13 cellular contexts compared by ENCODE assay signal in the genomic region with DNA sequence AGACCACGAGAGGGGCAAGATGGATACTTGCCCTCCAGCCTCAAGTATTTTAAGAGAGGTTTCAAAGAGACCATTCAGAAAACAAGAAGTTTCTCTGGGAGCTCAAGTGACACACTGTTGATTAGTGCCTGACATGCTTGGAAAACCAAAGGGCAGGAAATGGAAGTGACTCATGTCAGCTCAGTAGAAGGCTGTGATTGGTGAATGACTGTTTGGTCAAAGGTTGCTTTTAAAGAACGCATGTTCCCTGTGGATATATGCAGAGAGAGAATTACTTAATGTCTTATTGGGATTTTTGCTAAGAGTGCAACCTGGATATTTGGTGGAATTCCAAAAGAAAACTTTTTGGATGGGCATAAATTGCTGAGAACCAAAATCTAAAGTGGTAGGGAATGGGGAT.
DNase-seq lines count a peak whose midpoint lies in the region; ATAC-seq and TF ChIP-seq lines count a peak whose summit lies in the region.
"Had no signal": no experiment of that assay in that cellular context is flagged by ENCODE, and none has a peak within 500 bp of the region (broad histone marks: within the 10 kb centered on the region; RNA-seq: fewer than 3 reads in every experiment).

No MANE protein-coding gene starts in this region.

- H3K36me3 ChIP-seq in thoracic aorta = no peaks in the 10 kb centered on the region
- H3K36me3 ChIP-seq: neutrophil had no signal

- H3K27ac ChIP-seq in thoracic aorta = no peak overlapping the region
- no peak overlapping the region for H3K27ac ChIP-seq in right cardiac atrium (ENCODE audit: low read length)
- H3K27ac ChIP-seq: neutrophil, testis had no signal

- H3K9me3 Mint-ChIP-seq in WTC11 = peaks cover 13% of the 10 kb centered on the region
- H3K9me3 Mint-ChIP-seq in CD14-positive monocyte = peaks cover 0 to 8% (median 2%) of the 10 kb centered on the region in 7 donors

- CTCF ChIA-PET in WTC11 (lab: Charles Lee) = interaction anchor here (1.9 kb wide), 1 partner anchor 14 kb away, joined by 4 read pairs; no protein-coding TSS in a partner anchor

- intact Hi-C loops in CD14-positive monocyte (cut with micrococcal nuclease) (no loop called here), right cardiac atrium (cut with DNase I) (no loop called here)

- POLR2A ChIA-PET in WTC11 (lab: Charles Lee) = no interaction called here

- H3K4me1 Mint-ChIP-seq in WTC11 (peaks cover 22% of the 10 kb centered on the region), CD14-positive monocyte (no peaks in the 10 kb centered on the region)

- ATAC-seq in WTC11 (peak; percentile 80), thoracic aorta (ENCODE audit: insufficient number of reproducible peaks, low FRiP score, low read depth) (peak; percentile 43), GM19452 (IDR thresholded peaks at IDR 0.05; ENCODE audit: unreplicated experiment) (no peak), right cardiac atrium (no peak)

- H3K27me3 ChIP-seq in thoracic aorta (replicated peaks; ENCODE audit: insufficient read depth) (no peaks in the 10 kb centered on the region), right cardiac atrium (ENCODE audit: control insufficient read depth, insufficient read depth) (no peaks in the 10 kb centered on the region)
- H3K27me3 ChIP-seq: neutrophil, testis had no signal

- peak overlapping the region; percentile 69 for H3K27ac Mint-ChIP-seq in WTC11
- H3K27ac Mint-ChIP-seq in CD14-positive monocyte = no peak overlapping the region

- H3K9me3 ChIP-seq in thoracic aorta (no peaks in the 10 kb centered on the region), right cardiac atrium (ENCODE audit: control insufficient read depth, low read length) (no peaks in the 10 kb centered on the region)
- H3K9me3 ChIP-seq: neutrophil, testis had no signal

- H3K4me3 Mint-ChIP-seq in WTC11 (no peak overlapping the region), CD14-positive monocyte (no peak overlapping the region)

- no peaks in the 10 kb centered on the region for H3K27me3 Mint-ChIP-seq in WTC11 (ENCODE audit: low read depth)
- peaks cover 0 to 2% (median 1%) of the 10 kb centered on the region in 3 donors for H3K27me3 Mint-ChIP-seq in CD14-positive monocyte (ENCODE audit: low read depth in 3 of 3)

- 39% methylated on average over 2 of the region's 2 CpGs for WGBS in right cardiac atrium

- TF ChIP-seq CTCF in WTC11 (IDR thresholded peaks at IDR 0.05) (no peak), thoracic aorta (IDR thresholded peaks at IDR 0.05) (no peak), CD14-positive monocyte (IDR thresholded peaks at IDR 0.05) (no peak)

- H3K4me1 ChIP-seq in thoracic aorta (ENCODE audit: control insufficient read depth in 1 of 2, low read depth in 2 of 2) (no peaks in the 10 kb centered on the region), right cardiac atrium (ENCODE audit: control insufficient read depth, insufficient read depth, low read length) (no peaks in the 10 kb centered on the region)
- H3K4me1 ChIP-seq: testis had no signal

- H3K4me3 ChIP-seq in thoracic aorta = no peak overlapping the region
- H3K4me3 ChIP-seq in right cardiac atrium (ENCODE audit: low read length) = no peak overlapping the region
- H3K4me3 ChIP-seq: testis had no signal

- H3K36me3 Mint-ChIP-seq in WTC11 (peaks cover 18% of the 10 kb centered on the region), CD14-positive monocyte (no peaks in the 10 kb centered on the region)

- peak; percentile 45 for DNase-seq in HT-29 (ENCODE audit: low spot score)
- no peak for DNase-seq in WTC11 (ENCODE audit: low spot score)
- DNase-seq in iPS DF 19.7 (ENCODE audit: low read depth, low spot score) = peak; percentile 48
- no peak for DNase-seq in thoracic aorta (ENCODE audit: low spot score)
- no peak for DNase-seq in CD14-positive monocyte (ENCODE audit: low spot score)
- no peak for DNase-seq in right cardiac atrium
- DNase-seq: activated CD4-positive, CD25-positive, alpha-beta regulatory T cell treated with anti-CD3 and anti-CD28 coated beads, Interleukin-2, amount 50 U/mL, for 72 hours; activated gamma-delta T cell; Karpas-422; NCI-H2227 treated with DMSO at 0.1 percent for 48 hours; testis had no signal

TF ChIP-seq in WTC11, 78 proteins besides CTCF, POLR2A, EP300 and RAD21 (continues in another document):
- TF ChIP-seq, protein P1, sequence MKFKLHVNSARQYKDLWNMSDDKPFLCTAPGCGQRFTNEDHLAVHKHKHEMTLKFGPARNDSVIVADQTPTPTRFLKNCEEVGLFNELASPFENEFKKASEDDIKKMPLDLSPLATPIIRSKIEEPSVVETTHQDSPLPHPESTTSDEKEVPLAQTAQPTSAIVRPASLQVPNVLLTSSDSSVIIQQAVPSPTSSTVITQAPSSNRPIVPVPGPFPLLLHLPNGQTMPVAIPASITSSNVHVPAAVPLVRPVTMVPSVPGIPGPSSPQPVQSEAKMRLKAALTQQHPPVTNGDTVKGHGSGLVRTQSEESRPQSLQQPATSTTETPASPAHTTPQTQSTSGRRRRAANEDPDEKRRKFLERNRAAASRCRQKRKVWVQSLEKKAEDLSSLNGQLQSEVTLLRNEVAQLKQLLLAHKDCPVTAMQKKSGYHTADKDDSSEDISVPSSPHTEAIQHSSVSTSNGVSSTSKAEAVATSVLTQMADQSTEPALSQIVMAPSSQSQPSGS (CRISPR knock-in tag; IDR thresholded peaks at IDR 0.05; ENCODE audit: borderline replicate concordance, low read depth) = no peak
- TF ChIP-seq TEAD1 (CRISPR knock-in tag; IDR thresholded peaks at IDR 0.05) = no peak
- TF ChIP-seq, protein P2, sequence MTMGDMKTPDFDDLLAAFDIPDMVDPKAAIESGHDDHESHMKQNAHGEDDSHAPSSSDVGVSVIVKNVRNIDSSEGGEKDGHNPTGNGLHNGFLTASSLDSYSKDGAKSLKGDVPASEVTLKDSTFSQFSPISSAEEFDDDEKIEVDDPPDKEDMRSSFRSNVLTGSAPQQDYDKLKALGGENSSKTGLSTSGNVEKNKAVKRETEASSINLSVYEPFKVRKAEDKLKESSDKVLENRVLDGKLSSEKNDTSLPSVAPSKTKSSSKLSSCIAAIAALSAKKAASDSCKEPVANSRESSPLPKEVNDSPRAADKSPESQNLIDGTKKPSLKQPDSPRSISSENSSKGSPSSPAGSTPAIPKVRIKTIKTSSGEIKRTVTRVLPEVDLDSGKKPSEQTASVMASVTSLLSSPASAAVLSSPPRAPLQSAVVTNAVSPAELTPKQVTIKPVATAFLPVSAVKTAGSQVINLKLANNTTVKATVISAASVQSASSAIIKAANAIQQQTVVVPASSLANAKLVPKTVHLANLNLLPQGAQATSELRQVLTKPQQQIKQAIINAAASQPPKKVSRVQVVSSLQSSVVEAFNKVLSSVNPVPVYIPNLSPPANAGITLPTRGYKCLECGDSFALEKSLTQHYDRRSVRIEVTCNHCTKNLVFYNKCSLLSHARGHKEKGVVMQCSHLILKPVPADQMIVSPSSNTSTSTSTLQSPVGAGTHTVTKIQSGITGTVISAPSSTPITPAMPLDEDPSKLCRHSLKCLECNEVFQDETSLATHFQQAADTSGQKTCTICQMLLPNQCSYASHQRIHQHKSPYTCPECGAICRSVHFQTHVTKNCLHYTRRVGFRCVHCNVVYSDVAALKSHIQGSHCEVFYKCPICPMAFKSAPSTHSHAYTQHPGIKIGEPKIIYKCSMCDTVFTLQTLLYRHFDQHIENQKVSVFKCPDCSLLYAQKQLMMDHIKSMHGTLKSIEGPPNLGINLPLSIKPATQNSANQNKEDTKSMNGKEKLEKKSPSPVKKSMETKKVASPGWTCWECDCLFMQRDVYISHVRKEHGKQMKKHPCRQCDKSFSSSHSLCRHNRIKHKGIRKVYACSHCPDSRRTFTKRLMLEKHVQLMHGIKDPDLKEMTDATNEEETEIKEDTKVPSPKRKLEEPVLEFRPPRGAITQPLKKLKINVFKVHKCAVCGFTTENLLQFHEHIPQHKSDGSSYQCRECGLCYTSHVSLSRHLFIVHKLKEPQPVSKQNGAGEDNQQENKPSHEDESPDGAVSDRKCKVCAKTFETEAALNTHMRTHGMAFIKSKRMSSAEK (CRISPR knock-in tag; IDR thresholded peaks at IDR 0.05; ENCODE audit: borderline replicate concordance) = no peak
- no peak for TF ChIP-seq ZNF396 (CRISPR knock-in tag; IDR thresholded peaks at IDR 0.05; ENCODE audit: borderline replicate concordance)
- TF ChIP-seq, protein P3, sequence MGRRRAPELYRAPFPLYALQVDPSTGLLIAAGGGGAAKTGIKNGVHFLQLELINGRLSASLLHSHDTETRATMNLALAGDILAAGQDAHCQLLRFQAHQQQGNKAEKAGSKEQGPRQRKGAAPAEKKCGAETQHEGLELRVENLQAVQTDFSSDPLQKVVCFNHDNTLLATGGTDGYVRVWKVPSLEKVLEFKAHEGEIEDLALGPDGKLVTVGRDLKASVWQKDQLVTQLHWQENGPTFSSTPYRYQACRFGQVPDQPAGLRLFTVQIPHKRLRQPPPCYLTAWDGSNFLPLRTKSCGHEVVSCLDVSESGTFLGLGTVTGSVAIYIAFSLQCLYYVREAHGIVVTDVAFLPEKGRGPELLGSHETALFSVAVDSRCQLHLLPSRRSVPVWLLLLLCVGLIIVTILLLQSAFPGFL (CRISPR knock-in tag; IDR thresholded peaks at IDR 0.05; ENCODE audit: borderline replicate concordance) = no peak
- TF ChIP-seq IRF2 (CRISPR knock-in tag; IDR thresholded peaks at IDR 0.05; ENCODE audit: borderline replicate concordance, low read depth) = no peak
- TF ChIP-seq, protein P4, sequence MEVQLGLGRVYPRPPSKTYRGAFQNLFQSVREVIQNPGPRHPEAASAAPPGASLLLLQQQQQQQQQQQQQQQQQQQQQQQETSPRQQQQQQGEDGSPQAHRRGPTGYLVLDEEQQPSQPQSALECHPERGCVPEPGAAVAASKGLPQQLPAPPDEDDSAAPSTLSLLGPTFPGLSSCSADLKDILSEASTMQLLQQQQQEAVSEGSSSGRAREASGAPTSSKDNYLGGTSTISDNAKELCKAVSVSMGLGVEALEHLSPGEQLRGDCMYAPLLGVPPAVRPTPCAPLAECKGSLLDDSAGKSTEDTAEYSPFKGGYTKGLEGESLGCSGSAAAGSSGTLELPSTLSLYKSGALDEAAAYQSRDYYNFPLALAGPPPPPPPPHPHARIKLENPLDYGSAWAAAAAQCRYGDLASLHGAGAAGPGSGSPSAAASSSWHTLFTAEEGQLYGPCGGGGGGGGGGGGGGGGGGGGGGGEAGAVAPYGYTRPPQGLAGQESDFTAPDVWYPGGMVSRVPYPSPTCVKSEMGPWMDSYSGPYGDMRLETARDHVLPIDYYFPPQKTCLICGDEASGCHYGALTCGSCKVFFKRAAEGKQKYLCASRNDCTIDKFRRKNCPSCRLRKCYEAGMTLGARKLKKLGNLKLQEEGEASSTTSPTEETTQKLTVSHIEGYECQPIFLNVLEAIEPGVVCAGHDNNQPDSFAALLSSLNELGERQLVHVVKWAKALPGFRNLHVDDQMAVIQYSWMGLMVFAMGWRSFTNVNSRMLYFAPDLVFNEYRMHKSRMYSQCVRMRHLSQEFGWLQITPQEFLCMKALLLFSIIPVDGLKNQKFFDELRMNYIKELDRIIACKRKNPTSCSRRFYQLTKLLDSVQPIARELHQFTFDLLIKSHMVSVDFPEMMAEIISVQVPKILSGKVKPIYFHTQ (CRISPR knock-in tag; IDR thresholded peaks at IDR 0.05) = no peak
- no peak for TF ChIP-seq MXD4 (CRISPR knock-in tag; IDR thresholded peaks at IDR 0.05; ENCODE audit: borderline replicate concordance)
- no peak for TF ChIP-seq ZNF232 (CRISPR knock-in tag; IDR thresholded peaks at IDR 0.05)
- TF ChIP-seq NR3C1 (CRISPR knock-in tag; conservative IDR thresholded peaks at IDR 0.05; ENCODE audit: low read depth) = no peak

Comparison
In these comparisons a context has a peak if more than half of its experiments do, and no peak if none do; other contexts are left out.
1. DNase-seq: peak in HT-29 (single experiment) and iPS DF 19.7 (single experiment); none in WTC11 (single experiment), thoracic aorta (single experiment), CD14-positive monocyte (single experiment) and right cardiac atrium (0 of 3).
2. ATAC-seq: peak in WTC11 (single experiment) and thoracic aorta (single experiment); none in GM19452 (single experiment) and right cardiac atrium (0 of 2).